Comparison of ENCODE assay signal across 1 cellular context in the genomic region with DNA sequence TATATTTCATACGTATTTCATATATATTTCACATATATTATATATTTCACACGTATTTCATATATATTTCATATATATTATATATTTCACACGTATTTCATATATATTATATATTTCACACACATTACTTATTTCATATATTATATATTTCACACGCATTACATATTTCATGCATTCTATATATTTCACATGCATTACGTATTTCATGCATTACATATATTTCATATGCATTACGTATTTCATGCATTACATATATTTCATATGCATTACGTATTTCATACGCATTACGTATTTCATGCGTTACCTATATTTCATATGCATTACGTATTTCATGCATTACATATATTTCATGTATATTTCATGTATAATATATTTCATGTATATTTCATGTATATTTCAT.
A peak's percentile ranks its signal among the peaks of the same experiment; 100 is the strongest.
TF ChIP-seq lines count a peak whose summit lies in the region.

No MANE protein-coding gene starts in this region.

TF ChIP-seq in K562, 482 proteins besides CTCF, POLR2A, EP300 and RAD21 (continued from another document):
- TF ChIP-seq SLC30A9 (CRISPR knock-in tag; IDR thresholded peaks at IDR 0.05) = peak; percentile 34; the same call in 1 of the 2 replicates
- TF ChIP-seq, protein P1, sequence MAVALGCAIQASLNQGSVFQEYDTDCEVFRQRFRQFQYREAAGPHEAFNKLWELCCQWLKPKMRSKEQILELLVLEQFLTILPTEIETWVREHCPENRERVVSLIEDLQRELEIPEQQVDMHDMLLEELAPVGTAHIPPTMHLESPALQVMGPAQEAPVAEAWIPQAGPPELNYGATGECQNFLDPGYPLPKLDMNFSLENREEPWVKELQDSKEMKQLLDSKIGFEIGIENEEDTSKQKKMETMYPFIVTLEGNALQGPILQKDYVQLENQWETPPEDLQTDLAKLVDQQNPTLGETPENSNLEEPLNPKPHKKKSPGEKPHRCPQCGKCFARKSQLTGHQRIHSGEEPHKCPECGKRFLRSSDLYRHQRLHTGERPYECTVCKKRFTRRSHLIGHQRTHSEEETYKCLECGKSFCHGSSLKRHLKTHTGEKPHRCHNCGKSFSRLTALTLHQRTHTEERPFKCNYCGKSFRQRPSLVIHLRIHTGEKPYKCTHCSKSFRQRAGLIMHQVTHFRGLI (CRISPR knock-in tag; IDR thresholded peaks at IDR 0.05) = 0 out of 2 replicates have a peak, but pooled peaks have one; percentile 29
- TF ChIP-seq ZNF408 (CRISPR knock-in tag; IDR thresholded peaks at IDR 0.05; ENCODE audit: low read depth) = peak; percentile 60; the same call in 1 of the 2 replicates
- TF ChIP-seq ZNF707 (CRISPR knock-in tag; conservative IDR thresholded peaks at IDR 0.05) = peak; percentile 70
- peak; percentile 73; the same call in 1 of the 2 replicates for TF ChIP-seq MTF1 (CRISPR knock-in tag; IDR thresholded peaks at IDR 0.05; ENCODE audit: borderline replicate concordance)
- TF ChIP-seq, protein P2, sequence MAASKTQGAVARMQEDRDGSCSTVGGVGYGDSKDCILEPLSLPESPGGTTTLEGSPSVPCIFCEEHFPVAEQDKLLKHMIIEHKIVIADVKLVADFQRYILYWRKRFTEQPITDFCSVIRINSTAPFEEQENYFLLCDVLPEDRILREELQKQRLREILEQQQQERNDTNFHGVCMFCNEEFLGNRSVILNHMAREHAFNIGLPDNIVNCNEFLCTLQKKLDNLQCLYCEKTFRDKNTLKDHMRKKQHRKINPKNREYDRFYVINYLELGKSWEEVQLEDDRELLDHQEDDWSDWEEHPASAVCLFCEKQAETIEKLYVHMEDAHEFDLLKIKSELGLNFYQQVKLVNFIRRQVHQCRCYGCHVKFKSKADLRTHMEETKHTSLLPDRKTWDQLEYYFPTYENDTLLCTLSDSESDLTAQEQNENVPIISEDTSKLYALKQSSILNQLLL (CRISPR knock-in tag; IDR thresholded peaks at IDR 0.05; ENCODE audit: borderline replicate concordance) = peak; percentile 89; the same call in 1 of the 2 replicates
